8 cellular contexts compared by ENCODE assay signal in the genomic region with DNA sequence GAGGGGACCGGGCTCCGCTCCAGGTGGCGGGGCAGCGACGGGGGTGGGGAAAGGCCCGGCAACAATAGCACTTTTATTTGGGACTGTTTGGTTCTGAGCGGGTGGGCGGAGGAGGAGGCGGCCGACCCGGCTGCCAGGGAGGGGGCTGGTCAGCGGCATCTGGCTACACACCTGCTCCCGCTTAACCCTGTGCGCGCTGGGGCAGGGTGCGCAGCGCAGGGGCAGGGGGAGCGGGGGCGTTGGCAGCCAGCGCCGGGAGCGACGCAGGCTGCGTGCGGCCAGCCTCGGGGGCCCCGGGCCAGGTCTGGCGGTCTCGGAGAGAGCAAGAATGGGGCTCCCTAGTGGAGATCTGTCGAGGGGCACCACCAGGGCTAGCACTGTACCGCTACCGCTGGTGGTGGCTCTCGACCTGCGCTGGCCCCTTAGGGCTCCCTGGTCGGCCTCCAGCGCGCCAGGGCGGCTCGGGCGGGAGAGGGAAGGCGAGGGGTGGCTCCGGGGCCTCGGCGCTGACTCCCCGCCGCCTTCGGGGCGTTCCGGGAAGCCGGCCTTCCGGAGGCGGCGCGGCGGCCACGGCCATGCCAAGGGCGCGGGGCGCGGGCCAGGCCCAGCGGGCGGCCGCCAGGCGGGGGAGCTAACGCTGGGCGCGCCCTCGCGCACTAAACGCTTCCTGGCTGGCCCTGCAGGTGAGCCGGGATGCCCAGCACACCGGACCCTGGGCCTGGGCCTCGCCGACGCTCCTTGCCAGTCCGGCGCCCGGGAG.
DNase-seq lines count a peak whose midpoint lies in the region; ATAC-seq and TF ChIP-seq lines count a peak whose summit lies in the region.

No MANE protein-coding gene starts in this region.

- no peak for TF ChIP-seq CTCF in cardiac fibroblast (IDR thresholded peaks at IDR 0.05; ENCODE audit: low read depth, low read length)

- peak; percentile 90 for ATAC-seq in left lobe of liver
- no peak for ATAC-seq in HG03571 (IDR thresholded peaks at IDR 0.05; ENCODE audit: unreplicated experiment)

- DNase-seq in NCI-H524 (lab: John Stamatoyannopoulos, UW) (peak; percentile 24 to 48), NCI-H524 treated with DMSO at 0.1 percent for 48 hours (lab: John Stamatoyannopoulos, UW) (no peak), NCI-H526 treated with DMSO at 0.1 percent for 48 hours (lab: John Stamatoyannopoulos, UW) (peak; percentile 91), cardiac fibroblast (ENCODE audit: low read depth in 2 of 2) (no peak), left lobe of liver (ENCODE audit: low spot score) (peak; percentile 58), dedifferentiated amniotic fluid mesenchymal stem cell (ENCODE audit: extremely low spot score) (no peak)
- DNase-seq in stimulated activated CD8-positive, alpha-beta memory T cell treated with anti-CD3 and anti-CD28 coated beads, Interleukin-4, amount 100 ng/mL, for 48 hours: peak; percentile 35

- peak overlapping the region; percentile 27 to 33 for H3K4me3 ChIP-seq in cardiac fibroblast (replicated peaks in 1 of 2; ENCODE audit: low read depth in 2 of 2, low read length in 2 of 2)

Comparison
In these comparisons a context has a peak if more than half of its experiments do, and no peak if none do; other contexts are left out.
1. DNase-seq: peak in NCI-H524 (2 of 2), NCI-H526 treated with DMSO at 0.1 percent for 48 hours (single experiment), left lobe of liver (single experiment) and stimulated activated CD8-positive, alpha-beta memory T cell treated with anti-CD3 and anti-CD28 coated beads, Interleukin-4, amount 100 ng/mL, for 48 hours (single experiment); none in NCI-H524 treated with DMSO at 0.1 percent for 48 hours (single experiment), cardiac fibroblast (0 of 2) and dedifferentiated amniotic fluid mesenchymal stem cell (single experiment).